ENCODE assay signal across 1 cellular context in the genomic region with DNA sequence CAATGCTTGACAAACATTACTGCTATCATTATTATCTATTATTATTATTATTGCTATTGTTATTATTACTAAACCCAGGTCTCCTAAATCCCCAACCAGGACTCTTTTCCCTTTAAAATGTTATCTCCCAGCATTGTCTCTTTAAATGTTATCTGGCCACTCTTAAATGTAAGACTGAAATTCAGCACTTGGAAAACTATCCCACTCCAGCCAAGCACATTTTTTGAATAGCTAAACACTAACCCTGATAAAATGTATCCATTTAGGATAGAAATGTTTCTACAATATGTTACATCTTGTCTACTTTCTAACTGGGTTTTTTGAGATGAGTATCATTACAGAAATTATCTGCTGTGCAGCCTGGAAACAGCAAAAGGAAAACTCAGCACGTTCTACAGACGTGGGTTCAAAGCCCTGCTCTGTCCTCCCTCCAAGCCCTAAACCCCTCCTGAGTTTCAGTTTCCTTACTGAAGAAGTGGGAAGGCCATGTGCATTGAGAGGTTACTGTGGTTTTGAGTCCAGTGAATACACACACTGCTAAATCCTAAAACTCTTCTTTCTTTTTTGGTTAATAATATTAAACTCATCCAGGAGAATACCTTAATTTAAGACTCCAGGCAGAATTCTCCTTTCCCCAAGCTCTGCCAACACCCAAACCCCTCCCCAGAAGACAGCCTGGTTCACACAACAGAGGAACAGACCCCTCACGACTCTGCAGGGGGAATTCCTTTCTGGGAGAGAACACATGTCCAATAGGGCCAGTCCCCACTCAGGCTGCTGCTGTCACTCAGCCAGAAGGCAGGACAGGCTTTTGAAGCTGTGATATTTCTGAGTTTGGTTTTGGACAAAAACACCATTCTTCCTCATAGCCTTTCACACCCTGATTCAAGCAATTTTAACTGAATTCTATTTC.
TF ChIP-seq lines count a peak whose summit lies in the region.

No MANE protein-coding gene starts in this region.

TF ChIP-seq in GM12878, 131 proteins besides CTCF, POLR2A, EP300 and RAD21 (continues in another document):
- TF ChIP-seq KLF5 (IDR thresholded peaks at IDR 0.05; ENCODE audit: partially characterized antibody): no peak
- no peak for TF ChIP-seq MEF2B (IDR thresholded peaks at IDR 0.05; ENCODE audit: partially characterized antibody, poor library complexity, severe bottlenecking)
- no peak for TF ChIP-seq BCL11A (IDR thresholded peaks at IDR 0.05; ENCODE audit: low read depth, low read length)
- TF ChIP-seq NFIC (IDR thresholded peaks at IDR 0.05; ENCODE audit: low read depth, low read length): no peak
- TF ChIP-seq SMAD5 (IDR thresholded peaks at IDR 0.05; ENCODE audit: low read depth): no peak
- no peak for TF ChIP-seq ASH2L (IDR thresholded peaks at IDR 0.05; ENCODE audit: borderline replicate concordance, low read depth)
- no peak for TF ChIP-seq TARDBP (IDR thresholded peaks at IDR 0.05; ENCODE audit: borderline replicate concordance)
- no peak for TF ChIP-seq WRNIP1 (IDR thresholded peaks at IDR 0.05; ENCODE audit: borderline replicate concordance, low read depth, low read length)
- TF ChIP-seq, protein P1, sequence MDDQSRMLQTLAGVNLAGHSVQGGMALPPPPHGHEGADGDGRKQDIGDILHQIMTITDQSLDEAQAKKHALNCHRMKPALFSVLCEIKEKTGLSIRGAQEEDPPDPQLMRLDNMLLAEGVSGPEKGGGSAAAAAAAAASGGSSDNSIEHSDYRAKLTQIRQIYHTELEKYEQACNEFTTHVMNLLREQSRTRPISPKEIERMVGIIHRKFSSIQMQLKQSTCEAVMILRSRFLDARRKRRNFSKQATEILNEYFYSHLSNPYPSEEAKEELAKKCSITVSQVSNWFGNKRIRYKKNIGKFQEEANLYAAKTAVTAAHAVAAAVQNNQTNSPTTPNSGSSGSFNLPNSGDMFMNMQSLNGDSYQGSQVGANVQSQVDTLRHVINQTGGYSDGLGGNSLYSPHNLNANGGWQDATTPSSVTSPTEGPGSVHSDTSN (IDR thresholded peaks at IDR 0.05; ENCODE audit: insufficient replicate concordance, low read depth, low read length): peak; percentile 88
- peak; percentile 27; the same call in 1 of the 2 replicates for TF ChIP-seq MTA2 (IDR thresholded peaks at IDR 0.05; ENCODE audit: low read depth)
- no peak for TF ChIP-seq SIN3A (IDR thresholded peaks at IDR 0.05; ENCODE audit: low read depth, low read length)
- no peak for TF ChIP-seq ZNF274 (IDR thresholded peaks at IDR 0.05; ENCODE audit: insufficient read depth, insufficient read length)
- TF ChIP-seq HDAC2 (IDR thresholded peaks at IDR 0.05): no peak
- peak; percentile 80 for TF ChIP-seq RUNX3 (IDR thresholded peaks at IDR 0.05; ENCODE audit: low read length)
- TF ChIP-seq, protein P2, sequence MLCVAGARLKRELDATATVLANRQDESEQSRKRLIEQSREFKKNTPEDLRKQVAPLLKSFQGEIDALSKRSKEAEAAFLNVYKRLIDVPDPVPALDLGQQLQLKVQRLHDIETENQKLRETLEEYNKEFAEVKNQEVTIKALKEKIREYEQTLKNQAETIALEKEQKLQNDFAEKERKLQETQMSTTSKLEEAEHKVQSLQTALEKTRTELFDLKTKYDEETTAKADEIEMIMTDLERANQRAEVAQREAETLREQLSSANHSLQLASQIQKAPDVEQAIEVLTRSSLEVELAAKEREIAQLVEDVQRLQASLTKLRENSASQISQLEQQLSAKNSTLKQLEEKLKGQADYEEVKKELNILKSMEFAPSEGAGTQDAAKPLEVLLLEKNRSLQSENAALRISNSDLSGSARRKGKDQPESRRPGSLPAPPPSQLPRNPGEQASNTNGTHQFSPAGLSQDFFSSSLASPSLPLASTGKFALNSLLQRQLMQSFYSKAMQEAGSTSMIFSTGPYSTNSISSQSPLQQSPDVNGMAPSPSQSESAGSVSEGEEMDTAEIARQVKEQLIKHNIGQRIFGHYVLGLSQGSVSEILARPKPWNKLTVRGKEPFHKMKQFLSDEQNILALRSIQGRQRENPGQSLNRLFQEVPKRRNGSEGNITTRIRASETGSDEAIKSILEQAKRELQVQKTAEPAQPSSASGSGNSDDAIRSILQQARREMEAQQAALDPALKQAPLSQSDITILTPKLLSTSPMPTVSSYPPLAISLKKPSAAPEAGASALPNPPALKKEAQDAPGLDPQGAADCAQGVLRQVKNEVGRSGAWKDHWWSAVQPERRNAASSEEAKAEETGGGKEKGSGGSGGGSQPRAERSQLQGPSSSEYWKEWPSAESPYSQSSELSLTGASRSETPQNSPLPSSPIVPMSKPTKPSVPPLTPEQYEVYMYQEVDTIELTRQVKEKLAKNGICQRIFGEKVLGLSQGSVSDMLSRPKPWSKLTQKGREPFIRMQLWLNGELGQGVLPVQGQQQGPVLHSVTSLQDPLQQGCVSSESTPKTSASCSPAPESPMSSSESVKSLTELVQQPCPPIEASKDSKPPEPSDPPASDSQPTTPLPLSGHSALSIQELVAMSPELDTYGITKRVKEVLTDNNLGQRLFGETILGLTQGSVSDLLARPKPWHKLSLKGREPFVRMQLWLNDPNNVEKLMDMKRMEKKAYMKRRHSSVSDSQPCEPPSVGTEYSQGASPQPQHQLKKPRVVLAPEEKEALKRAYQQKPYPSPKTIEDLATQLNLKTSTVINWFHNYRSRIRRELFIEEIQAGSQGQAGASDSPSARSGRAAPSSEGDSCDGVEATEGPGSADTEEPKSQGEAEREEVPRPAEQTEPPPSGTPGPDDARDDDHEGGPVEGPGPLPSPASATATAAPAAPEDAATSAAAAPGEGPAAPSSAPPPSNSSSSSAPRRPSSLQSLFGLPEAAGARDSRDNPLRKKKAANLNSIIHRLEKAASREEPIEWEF (IDR thresholded peaks at IDR 0.05; ENCODE audit: insufficient replicate concordance, low read depth, low read length): no peak
- no peak for TF ChIP-seq NFYA (IDR thresholded peaks at IDR 0.05; ENCODE audit: borderline replicate concordance, low read depth, low read length)
- 0 out of 2 replicates have a peak, but pooled peaks have one; percentile 31 for TF ChIP-seq DPF2 (IDR thresholded peaks at IDR 0.05)
- TF ChIP-seq MEF2A (IDR thresholded peaks at IDR 0.05; ENCODE audit: insufficient read depth, low read depth, low read length): no peak
- peak; percentile 40; the same call in 1 of the 2 replicates for TF ChIP-seq SPI1 (IDR thresholded peaks at IDR 0.05; ENCODE audit: borderline replicate concordance, insufficient read depth, low read depth, low read length)
- TF ChIP-seq ZNF217 (IDR thresholded peaks at IDR 0.05): no peak
- no peak for TF ChIP-seq ZNF24 (IDR thresholded peaks at IDR 0.05)
- no peak for TF ChIP-seq ZNF207 (IDR thresholded peaks at IDR 0.05; ENCODE audit: borderline replicate concordance)
- TF ChIP-seq CBX5 (IDR thresholded peaks at IDR 0.05; ENCODE audit: low read depth): no peak
- TF ChIP-seq, protein P3, sequence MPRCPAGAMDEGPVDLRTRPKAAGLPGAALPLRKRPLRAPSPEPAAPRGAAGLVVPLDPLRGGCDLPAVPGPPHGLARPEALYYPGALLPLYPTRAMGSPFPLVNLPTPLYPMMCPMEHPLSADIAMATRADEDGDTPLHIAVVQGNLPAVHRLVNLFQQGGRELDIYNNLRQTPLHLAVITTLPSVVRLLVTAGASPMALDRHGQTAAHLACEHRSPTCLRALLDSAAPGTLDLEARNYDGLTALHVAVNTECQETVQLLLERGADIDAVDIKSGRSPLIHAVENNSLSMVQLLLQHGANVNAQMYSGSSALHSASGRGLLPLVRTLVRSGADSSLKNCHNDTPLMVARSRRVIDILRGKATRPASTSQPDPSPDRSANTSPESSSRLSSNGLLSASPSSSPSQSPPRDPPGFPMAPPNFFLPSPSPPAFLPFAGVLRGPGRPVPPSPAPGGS (IDR thresholded peaks at IDR 0.05; ENCODE audit: borderline replicate concordance, insufficient read depth, low read depth, low read length, poor library complexity, severe bottlenecking): no peak
- TF ChIP-seq, protein P4, sequence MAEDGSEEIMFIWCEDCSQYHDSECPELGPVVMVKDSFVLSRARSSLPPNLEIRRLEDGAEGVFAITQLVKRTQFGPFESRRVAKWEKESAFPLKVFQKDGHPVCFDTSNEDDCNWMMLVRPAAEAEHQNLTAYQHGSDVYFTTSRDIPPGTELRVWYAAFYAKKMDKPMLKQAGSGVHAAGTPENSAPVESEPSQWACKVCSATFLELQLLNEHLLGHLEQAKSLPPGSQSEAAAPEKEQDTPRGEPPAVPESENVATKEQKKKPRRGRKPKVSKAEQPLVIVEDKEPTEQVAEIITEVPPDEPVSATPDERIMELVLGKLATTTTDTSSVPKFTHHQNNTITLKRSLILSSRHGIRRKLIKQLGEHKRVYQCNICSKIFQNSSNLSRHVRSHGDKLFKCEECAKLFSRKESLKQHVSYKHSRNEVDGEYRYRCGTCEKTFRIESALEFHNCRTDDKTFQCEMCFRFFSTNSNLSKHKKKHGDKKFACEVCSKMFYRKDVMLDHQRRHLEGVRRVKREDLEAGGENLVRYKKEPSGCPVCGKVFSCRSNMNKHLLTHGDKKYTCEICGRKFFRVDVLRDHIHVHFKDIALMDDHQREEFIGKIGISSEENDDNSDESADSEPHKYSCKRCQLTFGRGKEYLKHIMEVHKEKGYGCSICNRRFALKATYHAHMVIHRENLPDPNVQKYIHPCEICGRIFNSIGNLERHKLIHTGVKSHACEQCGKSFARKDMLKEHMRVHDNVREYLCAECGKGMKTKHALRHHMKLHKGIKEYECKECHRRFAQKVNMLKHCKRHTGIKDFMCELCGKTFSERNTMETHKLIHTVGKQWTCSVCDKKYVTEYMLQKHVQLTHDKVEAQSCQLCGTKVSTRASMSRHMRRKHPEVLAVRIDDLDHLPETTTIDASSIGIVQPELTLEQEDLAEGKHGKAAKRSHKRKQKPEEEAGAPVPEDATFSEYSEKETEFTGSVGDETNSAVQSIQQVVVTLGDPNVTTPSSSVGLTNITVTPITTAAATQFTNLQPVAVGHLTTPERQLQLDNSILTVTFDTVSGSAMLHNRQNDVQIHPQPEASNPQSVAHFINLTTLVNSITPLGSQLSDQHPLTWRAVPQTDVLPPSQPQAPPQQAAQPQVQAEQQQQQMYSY (CRISPR knock-in tag; IDR thresholded peaks at IDR 0.05): no peak
- TF ChIP-seq ESRRA (IDR thresholded peaks at IDR 0.05; ENCODE audit: low read length): no peak
- TF ChIP-seq MXI1 (IDR thresholded peaks at IDR 0.05; ENCODE audit: low read depth, low read length): 0 out of 2 replicates have a peak, but pooled peaks have one; percentile 26
- TF ChIP-seq PAX8 (IDR thresholded peaks at IDR 0.05): no peak
- no peak for TF ChIP-seq ZSCAN29 (IDR thresholded peaks at IDR 0.05)
- TF ChIP-seq, protein P5, sequence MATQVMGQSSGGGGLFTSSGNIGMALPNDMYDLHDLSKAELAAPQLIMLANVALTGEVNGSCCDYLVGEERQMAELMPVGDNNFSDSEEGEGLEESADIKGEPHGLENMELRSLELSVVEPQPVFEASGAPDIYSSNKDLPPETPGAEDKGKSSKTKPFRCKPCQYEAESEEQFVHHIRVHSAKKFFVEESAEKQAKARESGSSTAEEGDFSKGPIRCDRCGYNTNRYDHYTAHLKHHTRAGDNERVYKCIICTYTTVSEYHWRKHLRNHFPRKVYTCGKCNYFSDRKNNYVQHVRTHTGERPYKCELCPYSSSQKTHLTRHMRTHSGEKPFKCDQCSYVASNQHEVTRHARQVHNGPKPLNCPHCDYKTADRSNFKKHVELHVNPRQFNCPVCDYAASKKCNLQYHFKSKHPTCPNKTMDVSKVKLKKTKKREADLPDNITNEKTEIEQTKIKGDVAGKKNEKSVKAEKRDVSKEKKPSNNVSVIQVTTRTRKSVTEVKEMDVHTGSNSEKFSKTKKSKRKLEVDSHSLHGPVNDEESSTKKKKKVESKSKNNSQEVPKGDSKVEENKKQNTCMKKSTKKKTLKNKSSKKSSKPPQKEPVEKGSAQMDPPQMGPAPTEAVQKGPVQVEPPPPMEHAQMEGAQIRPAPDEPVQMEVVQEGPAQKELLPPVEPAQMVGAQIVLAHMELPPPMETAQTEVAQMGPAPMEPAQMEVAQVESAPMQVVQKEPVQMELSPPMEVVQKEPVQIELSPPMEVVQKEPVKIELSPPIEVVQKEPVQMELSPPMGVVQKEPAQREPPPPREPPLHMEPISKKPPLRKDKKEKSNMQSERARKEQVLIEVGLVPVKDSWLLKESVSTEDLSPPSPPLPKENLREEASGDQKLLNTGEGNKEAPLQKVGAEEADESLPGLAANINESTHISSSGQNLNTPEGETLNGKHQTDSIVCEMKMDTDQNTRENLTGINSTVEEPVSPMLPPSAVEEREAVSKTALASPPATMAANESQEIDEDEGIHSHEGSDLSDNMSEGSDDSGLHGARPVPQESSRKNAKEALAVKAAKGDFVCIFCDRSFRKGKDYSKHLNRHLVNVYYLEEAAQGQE (IDR thresholded peaks at IDR 0.05; ENCODE audit: low read depth, low read length): no peak
- TF ChIP-seq RAD51 (IDR thresholded peaks at IDR 0.05): peak; percentile 43; the same call in 1 of the 2 replicates
- 0 out of 2 replicates have a peak, but pooled peaks have one; percentile 29 for TF ChIP-seq GATAD2B (conservative IDR thresholded peaks at IDR 0.05; ENCODE audit: low read depth)
- no peak for TF ChIP-seq NR2C2 (IDR thresholded peaks at IDR 0.05; ENCODE audit: borderline replicate concordance, control insufficient read depth, insufficient read length, low read depth)
- no peak for TF ChIP-seq MYB (IDR thresholded peaks at IDR 0.05; ENCODE audit: borderline replicate concordance, low read depth, low read length)
- TF ChIP-seq MYC (IDR thresholded peaks at IDR 0.05; ENCODE audit: insufficient read depth, insufficient read length, insufficient replicate concordance, low read length, severe bottlenecking): no peak
- TF ChIP-seq, protein P6, sequence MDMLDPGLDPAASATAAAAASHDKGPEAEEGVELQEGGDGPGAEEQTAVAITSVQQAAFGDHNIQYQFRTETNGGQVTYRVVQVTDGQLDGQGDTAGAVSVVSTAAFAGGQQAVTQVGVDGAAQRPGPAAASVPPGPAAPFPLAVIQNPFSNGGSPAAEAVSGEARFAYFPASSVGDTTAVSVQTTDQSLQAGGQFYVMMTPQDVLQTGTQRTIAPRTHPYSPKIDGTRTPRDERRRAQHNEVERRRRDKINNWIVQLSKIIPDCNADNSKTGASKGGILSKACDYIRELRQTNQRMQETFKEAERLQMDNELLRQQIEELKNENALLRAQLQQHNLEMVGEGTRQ (IDR thresholded peaks at IDR 0.05; ENCODE audit: borderline replicate concordance, low read depth, low read length): no peak; the same call in 1 of the 2 replicates
- TF ChIP-seq SUPT20H (IDR thresholded peaks at IDR 0.05; ENCODE audit: borderline replicate concordance, control insufficient read depth, low read depth, low read length): no peak
- TF ChIP-seq, protein P7, sequence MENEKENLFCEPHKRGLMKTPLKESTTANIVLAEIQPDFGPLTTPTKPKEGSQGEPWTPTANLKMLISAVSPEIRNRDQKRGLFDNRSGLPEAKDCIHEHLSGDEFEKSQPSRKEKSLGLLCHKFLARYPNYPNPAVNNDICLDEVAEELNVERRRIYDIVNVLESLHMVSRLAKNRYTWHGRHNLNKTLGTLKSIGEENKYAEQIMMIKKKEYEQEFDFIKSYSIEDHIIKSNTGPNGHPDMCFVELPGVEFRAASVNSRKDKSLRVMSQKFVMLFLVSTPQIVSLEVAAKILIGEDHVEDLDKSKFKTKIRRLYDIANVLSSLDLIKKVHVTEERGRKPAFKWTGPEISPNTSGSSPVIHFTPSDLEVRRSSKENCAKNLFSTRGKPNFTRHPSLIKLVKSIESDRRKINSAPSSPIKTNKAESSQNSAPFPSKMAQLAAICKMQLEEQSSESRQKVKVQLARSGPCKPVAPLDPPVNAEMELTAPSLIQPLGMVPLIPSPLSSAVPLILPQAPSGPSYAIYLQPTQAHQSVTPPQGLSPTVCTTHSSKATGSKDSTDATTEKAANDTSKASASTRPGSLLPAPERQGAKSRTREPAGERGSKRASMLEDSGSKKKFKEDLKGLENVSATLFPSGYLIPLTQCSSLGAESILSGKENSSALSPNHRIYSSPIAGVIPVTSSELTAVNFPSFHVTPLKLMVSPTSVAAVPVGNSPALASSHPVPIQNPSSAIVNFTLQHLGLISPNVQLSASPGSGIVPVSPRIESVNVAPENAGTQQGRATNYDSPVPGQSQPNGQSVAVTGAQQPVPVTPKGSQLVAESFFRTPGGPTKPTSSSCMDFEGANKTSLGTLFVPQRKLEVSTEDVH (IDR thresholded peaks at IDR 0.05; ENCODE audit: low read depth, partially characterized antibody): no peak
- TF ChIP-seq IKZF1 (conservative IDR thresholded peaks at IDR 0.05): peak; percentile 70
